ENCODE assay signal across 1 cellular context in the genomic region with DNA sequence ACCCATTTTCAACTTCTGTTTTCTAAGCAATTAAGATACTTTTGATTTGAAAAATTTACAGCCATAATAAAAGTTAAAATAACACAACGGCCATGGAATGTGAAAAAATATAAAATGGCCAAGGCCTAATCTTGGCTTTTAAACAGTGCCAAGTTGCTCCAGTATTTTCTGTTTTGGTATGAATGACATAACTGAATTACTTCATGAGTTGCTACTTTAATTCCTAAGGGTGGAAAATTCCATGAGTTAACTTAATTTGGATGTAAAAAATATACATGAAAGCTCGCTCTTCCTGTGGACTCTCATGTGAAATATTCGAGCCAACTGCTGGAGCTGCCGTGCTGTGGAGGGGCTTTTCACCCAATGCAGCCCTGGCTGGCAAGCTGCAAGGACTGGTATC.
TF ChIP-seq lines count a peak whose summit lies in the region.

No MANE protein-coding gene starts in this region.

TF ChIP-seq in GM23338, 12 proteins besides CTCF, POLR2A, EP300 and RAD21 (continued from another document):
- TF ChIP-seq, protein P1, sequence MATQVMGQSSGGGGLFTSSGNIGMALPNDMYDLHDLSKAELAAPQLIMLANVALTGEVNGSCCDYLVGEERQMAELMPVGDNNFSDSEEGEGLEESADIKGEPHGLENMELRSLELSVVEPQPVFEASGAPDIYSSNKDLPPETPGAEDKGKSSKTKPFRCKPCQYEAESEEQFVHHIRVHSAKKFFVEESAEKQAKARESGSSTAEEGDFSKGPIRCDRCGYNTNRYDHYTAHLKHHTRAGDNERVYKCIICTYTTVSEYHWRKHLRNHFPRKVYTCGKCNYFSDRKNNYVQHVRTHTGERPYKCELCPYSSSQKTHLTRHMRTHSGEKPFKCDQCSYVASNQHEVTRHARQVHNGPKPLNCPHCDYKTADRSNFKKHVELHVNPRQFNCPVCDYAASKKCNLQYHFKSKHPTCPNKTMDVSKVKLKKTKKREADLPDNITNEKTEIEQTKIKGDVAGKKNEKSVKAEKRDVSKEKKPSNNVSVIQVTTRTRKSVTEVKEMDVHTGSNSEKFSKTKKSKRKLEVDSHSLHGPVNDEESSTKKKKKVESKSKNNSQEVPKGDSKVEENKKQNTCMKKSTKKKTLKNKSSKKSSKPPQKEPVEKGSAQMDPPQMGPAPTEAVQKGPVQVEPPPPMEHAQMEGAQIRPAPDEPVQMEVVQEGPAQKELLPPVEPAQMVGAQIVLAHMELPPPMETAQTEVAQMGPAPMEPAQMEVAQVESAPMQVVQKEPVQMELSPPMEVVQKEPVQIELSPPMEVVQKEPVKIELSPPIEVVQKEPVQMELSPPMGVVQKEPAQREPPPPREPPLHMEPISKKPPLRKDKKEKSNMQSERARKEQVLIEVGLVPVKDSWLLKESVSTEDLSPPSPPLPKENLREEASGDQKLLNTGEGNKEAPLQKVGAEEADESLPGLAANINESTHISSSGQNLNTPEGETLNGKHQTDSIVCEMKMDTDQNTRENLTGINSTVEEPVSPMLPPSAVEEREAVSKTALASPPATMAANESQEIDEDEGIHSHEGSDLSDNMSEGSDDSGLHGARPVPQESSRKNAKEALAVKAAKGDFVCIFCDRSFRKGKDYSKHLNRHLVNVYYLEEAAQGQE (IDR thresholded peaks at IDR 0.05; ENCODE audit: unreplicated experiment): no peak
- TF ChIP-seq ZNF462 (CRISPR knock-in tag; IDR thresholded peaks at IDR 0.05): no peak
- TF ChIP-seq POLR2AphosphoS5 (IDR thresholded peaks at IDR 0.05; ENCODE audit: low read depth): no peak
- no peak for TF ChIP-seq JUNB (IDR thresholded peaks at IDR 0.05; ENCODE audit: unreplicated experiment)
- TF ChIP-seq EZH2phosphoT487 (IDR thresholded peaks at IDR 0.05; ENCODE audit: unreplicated experiment): no peak
- TF ChIP-seq, protein P2, sequence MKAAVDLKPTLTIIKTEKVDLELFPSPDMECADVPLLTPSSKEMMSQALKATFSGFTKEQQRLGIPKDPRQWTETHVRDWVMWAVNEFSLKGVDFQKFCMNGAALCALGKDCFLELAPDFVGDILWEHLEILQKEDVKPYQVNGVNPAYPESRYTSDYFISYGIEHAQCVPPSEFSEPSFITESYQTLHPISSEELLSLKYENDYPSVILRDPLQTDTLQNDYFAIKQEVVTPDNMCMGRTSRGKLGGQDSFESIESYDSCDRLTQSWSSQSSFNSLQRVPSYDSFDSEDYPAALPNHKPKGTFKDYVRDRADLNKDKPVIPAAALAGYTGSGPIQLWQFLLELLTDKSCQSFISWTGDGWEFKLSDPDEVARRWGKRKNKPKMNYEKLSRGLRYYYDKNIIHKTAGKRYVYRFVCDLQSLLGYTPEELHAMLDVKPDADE (IDR thresholded peaks at IDR 0.05): no peak
